ENCODE assay signal across 10 cellular contexts in genomic region chr11:120186799-120187591, GRCh38. TPM values are rescaled to one million over a fixed set of nuclear protein-coding genes. Genes with fewer than 3 reads are reported as not detected.
DNase-seq lines count a peak whose midpoint lies in the region; ATAC-seq and TF ChIP-seq lines count a peak whose summit lies in the region.
"Had no signal": no experiment of that assay in that cellular context is flagged by ENCODE, and none has a peak within 500 bp of the region (broad histone marks: within the 10 kb centered on the region; RNA-seq: fewer than 3 reads in every experiment).

No MANE protein-coding gene starts in this region.

- H3K27me3 ChIP-seq in smooth muscle cell (ENCODE audit: low read depth) = no peaks in the 10 kb centered on the region

- H2AFZ ChIP-seq in smooth muscle cell (ENCODE audit: low read depth) = peak overlapping the region; percentile 28

- peak; percentile 63 for DNase-seq in NK-92 treated with Interleukin-12 subunit alpha and Interleukin-12 subunit beta, amount 100 ng/mL, for 24 hours (lab: John Stamatoyannopoulos, UW)
- DNase-seq in NK-92 (lab: John Stamatoyannopoulos, UW; ENCODE audit: unreplicated experiment) (no peak), NCI-H69 (lab: John Stamatoyannopoulos, UW) (peak; percentile 32), glomerular visceral epithelial cell (ENCODE audit: extremely low spot score) (peak; percentile 19), smooth muscle cell (lab: John Stamatoyannopoulos, UW; ENCODE audit: unreplicated experiment) (no peak), NCI-H226 (no peak)

- TF ChIP-seq CTCF in smooth muscle cell (IDR thresholded peaks at IDR 0.05; ENCODE audit: borderline replicate concordance, insufficient read depth, poor library complexity, severe bottlenecking) = no peak

- ATAC-seq in HG02840 (IDR thresholded peaks at IDR 0.05; ENCODE audit: low FRiP score, unreplicated experiment) = no peak
- ATAC-seq in HG03469 (IDR thresholded peaks at IDR 0.05; ENCODE audit: unreplicated experiment) = no peak
- ATAC-seq: A549 had no signal

- no peaks in the 10 kb centered on the region for H3K36me3 ChIP-seq in smooth muscle cell (ENCODE audit: low read depth)

- H3K79me2 ChIP-seq in smooth muscle cell (ENCODE audit: low read depth) = no peaks in the 10 kb centered on the region

- H4K20me1 ChIP-seq in smooth muscle cell (ENCODE audit: low read depth) = no peaks in the 10 kb centered on the region

- H3F3A ChIP-seq in smooth muscle cell (ENCODE audit: low read depth) = peaks cover 5% of the 10 kb centered on the region

- peak overlapping the region; percentile 57 for H3K9ac ChIP-seq in smooth muscle cell (ENCODE audit: low read depth)

- H3K4me3 ChIP-seq in smooth muscle cell = no peak overlapping the region
- H3K4me3 ChIP-seq: A549 had no signal

- peaks cover 24% of the 10 kb centered on the region for H3K4me1 ChIP-seq in smooth muscle cell (ENCODE audit: low read depth)
- H3K4me1 ChIP-seq: A549 had no signal

- 22% methylated on average over 17 of the region's 17 CpGs for WGBS in smooth muscle cell (ENCODE audit: low lambda C conversion rate)

- peak overlapping the region; percentile 68 for H3K4me2 ChIP-seq in smooth muscle cell
- H3K4me2 ChIP-seq: A549 had no signal

- peak overlapping the region; percentile 80 for H3K27ac ChIP-seq in smooth muscle cell (ENCODE audit: low read depth)
- H3K27ac ChIP-seq: A549, HL-60 had no signal

- H3K9me3 ChIP-seq in smooth muscle cell (replicated peaks; ENCODE audit: low read depth) = no peaks in the 10 kb centered on the region
- H3K9me3 ChIP-seq: A549 had no signal

RNA-seq across cellular contexts. Expression of gene OAF, which starts 23.8 kb away (rescaled TPM):
- 41.6 and 42.9 TPM in 2 replicates for total RNA-seq in smooth muscle cell
- polyA plus RNA-seq in smooth muscle cell = 69.8 and 112 TPM in 2 replicates

RNA-seq across cellular contexts. Expression of gene TRIM29, which starts 49.1 kb away (rescaled TPM):
- total RNA-seq in smooth muscle cell = 37.1 and 40.5 TPM in 2 replicates
- 20.6 and 76.5 TPM in 2 replicates for polyA plus RNA-seq in smooth muscle cell

RNA-seq across cellular contexts. Expression of gene POU2F3, which starts 52.9 kb away (rescaled TPM):
- total RNA-seq in smooth muscle cell = 2.8 TPM in 1 of 2 replicates, not detected in the other
- polyA plus RNA-seq in smooth muscle cell = 0.34 TPM in 1 of 2 replicates, not detected in the other
- polyA plus RNA-seq: A549 had no signal

Comparison
In these comparisons a context has a peak if more than half of its experiments do, and no peak if none do; other contexts are left out.
1. DNase-seq: peak in NK-92 treated with Interleukin-12 subunit alpha and Interleukin-12 subunit beta, amount 100 ng/mL, for 24 hours (single experiment), NCI-H69 (single experiment) and glomerular visceral epithelial cell (single experiment); none in NK-92 (single experiment), smooth muscle cell (single experiment) and NCI-H226 (single experiment).